In genomic region chr16:11561856-11562255, GRCh38 we compare ENCODE assay signal across 12 cellular contexts. TPM values are rescaled to one million over a fixed set of nuclear protein-coding genes. Genes with fewer than 3 reads are reported as not detected.
DNase-seq lines count a peak whose midpoint lies in the region; ATAC-seq and TF ChIP-seq lines count a peak whose summit lies in the region.
"Had no signal": no experiment of that assay in that cellular context is flagged by ENCODE, and none has a peak within 500 bp of the region (broad histone marks: within the 10 kb centered on the region; RNA-seq: fewer than 3 reads in every experiment).

No MANE protein-coding gene starts in this region.

- no peak for DNase-seq in activated naive CD4-positive, alpha-beta T cell treated with anti-CD3 and anti-CD28 coated beads for 36 hours
- DNase-seq in activated naive CD4-positive, alpha-beta T cell treated with Interleukin-2 at 50 U/mL for 16 hours = no peak
- no peak for DNase-seq in body of pancreas
- no peak for DNase-seq in type B pancreatic cell (ENCODE audit: extremely low spot score, unreplicated experiment)
- DNase-seq in activated effector memory CD4-positive, alpha-beta T cell treated with Interleukin-2 at 50 U/mL for 16 hours = no peak
- DNase-seq in T-helper 9 cell = no peak
- DNase-seq: brain microvascular endothelial cell, NCI-H1694, PC-9 had no signal

- TF ChIP-seq POLR2A in body of pancreas (IDR thresholded peaks at IDR 0.05) = no peak

- no peak for ATAC-seq in body of pancreas
- ATAC-seq in HG03159 (IDR thresholded peaks at IDR 0.05; ENCODE audit: unreplicated experiment) = no peak
- ATAC-seq: activated CD4-positive, CD25-positive, alpha-beta regulatory T cell treated with anti-CD3 and anti-CD28 coated beads, Interleukin-2, amount 50 U/mL, for 24 hours had no signal

- H3K27me3 Mint-ChIP-seq in activated naive CD4-positive, alpha-beta T cell treated with anti-CD3 and anti-CD28 coated beads for 36 hours (ENCODE audit: low read depth) = no peaks in the 10 kb centered on the region
- no peaks in the 10 kb centered on the region for H3K27me3 Mint-ChIP-seq in type B pancreatic cell

- peaks cover 2% of the 10 kb centered on the region for H3K9me3 Mint-ChIP-seq in activated naive CD4-positive, alpha-beta T cell treated with anti-CD3 and anti-CD28 coated beads for 36 hours
- no peaks in the 10 kb centered on the region for H3K9me3 Mint-ChIP-seq in type B pancreatic cell

- CTCF ChIA-PET in activated naive CD4-positive, alpha-beta T cell treated with anti-CD3 and anti-CD28 coated beads for 36 hours (lab: Charles Lee) = interaction anchor here (0.6 kb wide), 2 partner anchors 9 to 101 kb away, joined by 3 to 4 read pairs; no protein-coding TSS in a partner anchor

- H3K36me3 Mint-ChIP-seq in activated naive CD4-positive, alpha-beta T cell treated with anti-CD3 and anti-CD28 coated beads for 36 hours (ENCODE audit: low read depth) = peaks cover 22% of the 10 kb centered on the region
- H3K36me3 Mint-ChIP-seq in type B pancreatic cell = peaks cover 6% of the 10 kb centered on the region

- no peaks in the 10 kb centered on the region for H3K9me3 ChIP-seq in body of pancreas
- no peaks in the 10 kb centered on the region for H3K9me3 ChIP-seq in muscle layer of duodenum (ENCODE audit: control insufficient read depth in 1 of 2, low read length in 2 of 2)

- intact Hi-C loops in activated naive CD4-positive, alpha-beta T cell treated with anti-CD3 and anti-CD28 coated beads for 36 hours (cut with micrococcal nuclease) = loop anchor here (5.0 kb wide), 2 partner anchors 220 to 235 kb away; partner anchors contain the start of gene ZC3H7A
- intact Hi-C loops in body of pancreas (cut with DNase I) = no loop called here

- peaks cover 84% of the 10 kb centered on the region for H3K4me1 Mint-ChIP-seq in activated naive CD4-positive, alpha-beta T cell treated with anti-CD3 and anti-CD28 coated beads for 36 hours (ENCODE audit: low read depth)
- H3K4me1 Mint-ChIP-seq in type B pancreatic cell (ENCODE audit: unreplicated experiment) = peaks cover 36% of the 10 kb centered on the region

- WGBS in body of pancreas, 2 donors = 84 to 93% methylated on average over 2 to 3 of the region's 3 CpGs

- no peaks in the 10 kb centered on the region for H3K27me3 ChIP-seq in body of pancreas
- H3K27me3 ChIP-seq in muscle layer of duodenum (ENCODE audit: low read depth, low read length) = no peaks in the 10 kb centered on the region
- H3K27me3 ChIP-seq: brain microvascular endothelial cell had no signal

- no peak for TF ChIP-seq CTCF in body of pancreas (IDR thresholded peaks at IDR 0.05)
- no peak for TF ChIP-seq CTCF in type B pancreatic cell (conservative IDR thresholded peaks at IDR 0.05)

- no peak overlapping the region for H3K4me3 ChIP-seq in body of pancreas
- no peak overlapping the region for H3K4me3 ChIP-seq in muscle layer of duodenum (ENCODE audit: low read depth in 1 of 2, low read length in 2 of 2)
- H3K4me3 ChIP-seq: PC-9 had no signal

- H3K27ac Mint-ChIP-seq in activated naive CD4-positive, alpha-beta T cell treated with anti-CD3 and anti-CD28 coated beads for 36 hours = peak overlapping the region; percentile 96
- peak overlapping the region; percentile 96 for H3K27ac Mint-ChIP-seq in type B pancreatic cell

- no peaks in the 10 kb centered on the region for H3K36me3 ChIP-seq in body of pancreas (replicated peaks in 1 of 2; ENCODE audit: insufficient read depth in 1 of 2, low read depth in 2 of 2)
- H3K36me3 ChIP-seq in muscle layer of duodenum (ENCODE audit: control insufficient read depth in 1 of 2, insufficient read depth in 2 of 2, low read length in 2 of 2) = peaks cover 0 to 3% of the 10 kb centered on the region in 2 donors
- H3K36me3 ChIP-seq: brain microvascular endothelial cell had no signal

- H3K4me3 Mint-ChIP-seq in activated naive CD4-positive, alpha-beta T cell treated with anti-CD3 and anti-CD28 coated beads for 36 hours = peak overlapping the region; percentile 76
- H3K4me3 Mint-ChIP-seq in type B pancreatic cell = peak overlapping the region; percentile 67

- H3K27ac ChIP-seq in body of pancreas = peak overlapping the region in 3 of 4 donors; percentile 15 to 50 (median 41)
- H3K27ac ChIP-seq in muscle layer of duodenum (ENCODE audit: low read length) = peak overlapping the region; percentile 42
- H3K27ac ChIP-seq: brain microvascular endothelial cell, PC-9 had no signal

- H3K4me1 ChIP-seq in body of pancreas (peaks cover 56% of the 10 kb centered on the region), muscle layer of duodenum (ENCODE audit: control insufficient read depth in 1 of 2, insufficient read depth in 2 of 2, low read length in 2 of 2) (peaks cover 0 to 14% of the 10 kb centered on the region in 2 donors)

RNA-seq across cellular contexts. Expression of gene LITAF, which starts 24.9 kb away (rescaled TPM):
- total RNA-seq in activated naive CD4-positive, alpha-beta T cell treated with anti-CD3 and anti-CD28 coated beads for 36 hours = 100 to 1,000 TPM; 171 to 174 TPM
- total RNA-seq in body of pancreas (10 to 100 TPM; 24.9 to 25.7 TPM), type B pancreatic cell (ENCODE audit: low replicate concordance) (49.8 and 66.6 TPM in 2 replicates)
